In the genomic region with DNA sequence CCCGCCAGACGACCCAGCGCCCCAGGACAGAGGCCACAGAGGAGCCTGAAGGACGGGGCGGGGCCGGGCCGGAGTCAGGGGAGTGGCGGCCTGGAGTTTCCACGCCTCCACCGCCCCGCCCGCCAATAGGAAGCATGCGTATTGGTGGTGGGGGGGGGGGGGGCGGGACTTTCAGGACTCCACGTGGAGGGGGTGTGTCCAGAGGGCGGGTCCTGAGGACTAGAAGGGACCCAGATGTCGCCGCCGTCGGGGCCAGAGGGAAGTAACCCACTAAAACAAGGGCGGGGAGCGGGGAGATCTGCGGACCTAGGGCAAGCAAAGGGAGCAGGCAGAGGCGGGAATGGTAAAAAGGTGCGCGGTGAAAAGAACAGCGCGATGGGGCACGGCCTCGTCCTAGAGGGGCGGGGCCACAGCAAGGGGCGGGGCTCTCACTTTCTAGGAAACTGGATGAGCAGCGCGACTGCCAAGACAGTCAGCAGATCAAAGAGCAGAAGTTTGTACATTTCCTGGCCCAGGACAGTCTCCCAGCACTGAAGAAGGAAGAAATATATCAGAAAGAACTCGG, we compare ENCODE assay signal across 8 cellular contexts. TPM values are rescaled to one million over a fixed set of nuclear protein-coding genes. Genes with fewer than 3 reads are reported as not detected.
DNase-seq lines count a peak whose midpoint lies in the region; ATAC-seq, FAIRE-seq and TF ChIP-seq lines count a peak whose summit lies in the region.

No MANE protein-coding gene starts in this region.

- H3K27me3 ChIP-seq in HAP-1 (ENCODE audit: low read depth) (no peaks in the 10 kb centered on the region), pancreas (no peaks in the 10 kb centered on the region), thymus (ENCODE audit: control insufficient read depth, insufficient read depth) (peaks cover 6% of the 10 kb centered on the region)

- TF ChIP-seq CTCF in 22Rv1 (IDR thresholded peaks at IDR 0.05) (no peak), pancreas (IDR thresholded peaks at IDR 0.05) (no peak)

- peak; percentile 63 to 89 for DNase-seq in HAP-1 (ENCODE audit: low spot score in 2 of 2)
- DNase-seq in SHP77 treated with DMSO at 0.1 percent for 48 hours (lab: John Stamatoyannopoulos, UW) = peak; percentile 53
- peak; percentile 92 for DNase-seq in activated effector memory CD4-positive, alpha-beta T cell treated with anti-CD3 and anti-CD28 coated beads, Interleukin-2, amount 50 U/mL, for 16 hours
- DNase-seq in germinal center (ENCODE audit: low spot score) = peak; percentile 91
- DNase-seq in pancreas = peak; percentile 80 to 93 (median 88)

- in situ Hi-C loops in HAP-1 (cut with MboI; ENCODE audit: low sequenced_read_pairs) = no loop called here

- intact Hi-C loops in pancreas (cut with DNase I) = no loop called here

- H3K36me3 ChIP-seq in HAP-1 (replicated peaks) = peaks cover 11% of the 10 kb centered on the region
- H3K36me3 ChIP-seq in pancreas = peaks cover 0 to 5% (median 0%) of the 10 kb centered on the region in 3 donors
- peaks cover 10% of the 10 kb centered on the region for H3K36me3 ChIP-seq in thymus (ENCODE audit: control insufficient read depth, insufficient read depth)

- H3K4me3 ChIP-seq in HAP-1 (peak overlapping the region; percentile 32), pancreas (peak overlapping the region in 2 of 4 donors; percentile 20 to 32), thymus (ENCODE audit: low read length) (peak overlapping the region; percentile 44)

- ATAC-seq in pancreas = peak; percentile 46 to 66 (median 66)
- no peak for ATAC-seq in GM19463 (IDR thresholded peaks at IDR 0.05; ENCODE audit: unreplicated experiment)

- FAIRE-seq in pancreas (lab: Jason Lieb, UNC) = no peak

- H3K4me1 ChIP-seq in HAP-1 (peaks cover 8% of the 10 kb centered on the region), pancreas (peaks cover 9 to 23% (median 14%) of the 10 kb centered on the region in 3 donors), thymus (ENCODE audit: control insufficient read depth, insufficient read depth, low read length) (peaks cover 20% of the 10 kb centered on the region)

- WGBS in pancreas, 2 donors = 1% methylated on average over 28 to 34 of the region's 35 CpGs
- 4% methylated on average over 35 of the region's 35 CpGs for WGBS in thymus

- no peaks in the 10 kb centered on the region for H3K9me3 ChIP-seq in HAP-1
- no peaks in the 10 kb centered on the region for H3K9me3 ChIP-seq in pancreas
- no peaks in the 10 kb centered on the region for H3K9me3 ChIP-seq in thymus (ENCODE audit: control insufficient read depth)

- H3K27ac ChIP-seq in 22Rv1 (peak overlapping the region; percentile 97), pancreas (peak overlapping the region in 1 of 4 donors; percentile 4), thymus (ENCODE audit: low read depth) (no peak overlapping the region)

RNA-seq across cellular contexts. Expression of gene LENG1, which starts 2.8 kb away (rescaled TPM):
- total RNA-seq in pancreas = 1 to 10 TPM; 2.1 to 5.1 (median 4.4) TPM
- polyA plus RNA-seq in pancreas = 1 to 10 TPM; 9.6 to 9.7 TPM
- polyA plus RNA-seq in thymus = 11.9 TPM

RNA-seq across cellular contexts. Expression of gene TMC4, which starts 10.6 kb away (rescaled TPM):
- total RNA-seq in pancreas = 10 to 100 TPM; 51.8 to 66.5 (median 56.2) TPM
- polyA plus RNA-seq in pancreas (10 to 100 TPM; 80.0 to 88.9 TPM), thymus (15.4 TPM)

RNA-seq across cellular contexts. Expression of gene CNOT3, which starts 24.8 kb away (rescaled TPM):
- 10 to 100 TPM; 16.8 to 28.5 (median 21.3) TPM for total RNA-seq in pancreas
- polyA plus RNA-seq in pancreas (10 to 100 TPM; 39.0 to 40.0 TPM), thymus (27.8 TPM)

RNA-seq across cellular contexts. Expression of gene MBOAT7, which starts 27.1 kb away (rescaled TPM):
- total RNA-seq in pancreas = 10 to 100 TPM; 18.8 to 47.2 (median 27.3) TPM
- polyA plus RNA-seq in pancreas (10 to 100 TPM; 32.6 to 34.7 TPM), thymus (24.6 TPM)

RNA-seq across cellular contexts. Expression of gene TSEN34, which starts 28.8 kb away (rescaled TPM):
- 10 to 100 TPM; 16.8 to 24.7 (median 19.4) TPM for total RNA-seq in pancreas
- polyA plus RNA-seq in pancreas (10 to 100 TPM; 19.5 to 33.3 TPM), thymus (38.8 TPM)
